In genomic region chr6:129766959-129767728, GRCh38 we compare ENCODE assay signal across 8 cellular contexts. TPM values are rescaled to one million over a fixed set of nuclear protein-coding genes. Genes with fewer than 3 reads are reported as not detected.
A peak's percentile ranks its signal among the peaks of the same experiment; 100 is the strongest.
DNase-seq lines count a peak whose midpoint lies in the region; ATAC-seq and FAIRE-seq lines count a peak whose summit lies in the region.

No MANE protein-coding gene starts in this region.

- H3K4me1 Mint-ChIP-seq in memory B cell = peaks cover 6% of the 10 kb centered on the region

- H3K4me3 Mint-ChIP-seq in memory B cell = peak overlapping the region; percentile 84

- ATAC-seq in HG02884 (IDR thresholded peaks at IDR 0.05; ENCODE audit: unreplicated experiment) (peak; percentile 86), memory B cell (ENCODE audit: low read depth) (peak; percentile 80)

- peaks cover 19% of the 10 kb centered on the region for H3K27me3 Mint-ChIP-seq in memory B cell

- DNase-seq in GM18507 (ENCODE audit: extremely low spot score, insufficient read length, low read depth) (no peak), NCI-H2081 treated with DMSO at 0.1 percent for 48 hours (lab: John Stamatoyannopoulos, UW) (peak; percentile 36), dermis blood vessel endothelial cell (peak; percentile 46), memory B cell (ENCODE audit: low spot score in 2 of 2) (peak in 1 of 2 donors; percentile 11), foreskin melanocyte (no peak)
- DNase-seq in activated CD4-positive, alpha-beta T cell treated with anti-CD3 and anti-CD28 coated beads for 48 hours = peak; percentile 75
- DNase-seq in stimulated activated CD8-positive, alpha-beta memory T cell treated with anti-CD3 and anti-CD28 coated beads, Interleukin-15, amount 100 ng/mL, for 48 hours (ENCODE audit: low read depth in 2 of 2) = peak; percentile 61 to 62

- peak; percentile 53 for FAIRE-seq in GM18507 (lab: Jason Lieb, UNC)

- no peaks in the 10 kb centered on the region for H3K9me3 Mint-ChIP-seq in memory B cell

- no peaks in the 10 kb centered on the region for H3K36me3 Mint-ChIP-seq in memory B cell

- H3K27ac Mint-ChIP-seq in memory B cell = no peak overlapping the region

RNA-seq across cellular contexts. Expression of gene ARHGAP18, which starts 57.2 kb away (rescaled TPM):
- total RNA-seq in dermis blood vessel endothelial cell = 110 and 119 TPM in 2 replicates

Comparison
In these comparisons a context has a peak if more than half of its experiments do, and no peak if none do; other contexts are left out.
1. DNase-seq: peak in NCI-H2081 treated with DMSO at 0.1 percent for 48 hours (single experiment), activated CD4-positive, alpha-beta T cell treated with anti-CD3 and anti-CD28 coated beads for 48 hours (single experiment), dermis blood vessel endothelial cell (single experiment) and stimulated activated CD8-positive, alpha-beta memory T cell treated with anti-CD3 and anti-CD28 coated beads, Interleukin-15, amount 100 ng/mL, for 48 hours (2 of 2); none in GM18507 (single experiment) and foreskin melanocyte (single experiment).